Comparison of ENCODE assay signal across 26 cellular contexts in the genomic region with DNA sequence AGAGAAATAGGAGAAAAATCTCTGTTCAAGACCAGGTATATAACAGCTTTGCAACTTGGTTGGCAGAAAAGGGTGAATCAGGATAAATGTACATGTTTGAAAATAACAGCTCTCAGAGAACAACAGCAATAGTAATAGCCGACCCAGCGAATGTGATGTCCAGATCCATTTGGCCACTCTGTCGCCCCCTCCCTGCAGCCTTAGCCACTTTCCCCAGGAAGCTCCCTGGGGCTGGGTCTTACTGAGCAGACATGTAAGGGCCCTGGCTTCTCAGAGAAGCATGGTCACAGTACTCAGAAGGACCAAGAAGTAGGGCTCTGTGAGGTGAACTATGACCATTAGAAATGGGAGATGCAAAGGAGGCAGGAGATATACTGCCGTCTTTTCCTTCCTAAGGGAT.
"Had no signal": no experiment of that assay in that cellular context is flagged by ENCODE, and none has a peak within 500 bp of the region (broad histone marks: within the 10 kb centered on the region; RNA-seq: fewer than 3 reads in every experiment).

No MANE protein-coding gene starts in this region.

- H3K4me1 ChIP-seq: colonic mucosa, gastroesophageal sphincter, left lung, sigmoid colon, stomach, thyroid gland, upper lobe of right lung had no signal

- H3K27me3 ChIP-seq: colonic mucosa, ovary, sigmoid colon, thyroid gland, upper lobe of right lung had no signal

- H3K36me3 Mint-ChIP-seq: activated naive CD4-positive, alpha-beta T cell treated with anti-CD3 and anti-CD28 coated beads, Interleukin-2, amount 50 U/mL, for 72 hours; stimulated activated naive B cell treated with anti-CD40 and anti-IgM and Interleukin-4, amounts not matched to agents 10 μg/mL and 1 μg/mL and 100 μg/mL, for 72 hours had no signal

- H3K4me3 ChIP-seq: colonic mucosa, gastroesophageal sphincter, left lung, lung, mucosa of descending colon, ovary, sigmoid colon, smooth muscle cell, stomach, thyroid gland, upper lobe of right lung had no signal

- H3K36me3 ChIP-seq: colonic mucosa, gastroesophageal sphincter, left lung, neutrophil, ovary, sigmoid colon, stomach, thyroid gland, upper lobe of right lung had no signal

- H3K4me3 Mint-ChIP-seq: activated B cell treated with CpG ODN at 0.5 μM for 24 hours; activated CD8-positive, alpha-beta T cell treated with anti-CD3 and anti-CD28 coated beads for 36 hours; activated T-cell treated with anti-CD3 and anti-CD28 coated beads, Interleukin-2, amount 50 U/mL, for 4 hours; activated T-helper 17 cell treated with anti-CD3 and anti-CD28 coated beads, Interleukin-2, amount 50 U/mL, for 72 hours; nephron; stimulated activated naive B cell treated with anti-CD40 and anti-IgM and Interleukin-4, amounts not matched to agents 10 μg/mL and 1 μg/mL and 100 μg/mL, for 72 hours had no signal

- H3K4me1 Mint-ChIP-seq: activated B cell treated with CpG ODN at 0.5 μM for 24 hours; activated T-helper 17 cell treated with anti-CD3 and anti-CD28 coated beads, Interleukin-2, amount 50 U/mL, for 72 hours; stimulated activated naive B cell treated with anti-CD40 and anti-IgM and Interleukin-4, amounts not matched to agents 10 μg/mL and 1 μg/mL and 100 μg/mL, for 72 hours had no signal

- H3K9me3 Mint-ChIP-seq: activated B cell treated with CpG ODN at 0.5 μM for 24 hours; activated CD8-positive, alpha-beta T cell treated with anti-CD3 and anti-CD28 coated beads for 36 hours; activated T-cell treated with anti-CD3 and anti-CD28 coated beads, Interleukin-2, amount 50 U/mL, for 4 hours; activated T-helper 17 cell treated with anti-CD3 and anti-CD28 coated beads, Interleukin-2, amount 50 U/mL, for 72 hours; nephron; stimulated activated naive B cell treated with anti-CD40 and anti-IgM and Interleukin-4, amounts not matched to agents 10 μg/mL and 1 μg/mL and 100 μg/mL, for 72 hours had no signal

- H3K27ac Mint-ChIP-seq: activated B cell treated with CpG ODN at 0.5 μM for 24 hours; activated CD8-positive, alpha-beta T cell treated with anti-CD3 and anti-CD28 coated beads for 36 hours; activated naive CD4-positive, alpha-beta T cell treated with anti-CD3 and anti-CD28 coated beads, Interleukin-2, amount 50 U/mL, for 72 hours; activated T-helper 17 cell treated with anti-CD3 and anti-CD28 coated beads, Interleukin-2, amount 50 U/mL, for 72 hours; nephron; progenitor cell of endocrine pancreas; stimulated activated naive B cell treated with anti-CD40 and anti-IgM and Interleukin-4, amounts not matched to agents 10 μg/mL and 1 μg/mL and 100 μg/mL, for 72 hours had no signal

- DNase-seq: activated B cell treated with CpG ODN at 0.5 μM for 24 hours; activated CD4-positive, alpha-beta T cell treated with anti-CD3 and anti-CD28 coated beads, Interleukin-2, amount 50 U/mL, for 1 hour; activated CD8-positive, alpha-beta T cell treated with anti-CD3 and anti-CD28 coated beads for 36 hours; activated gamma-delta T cell treated with Interleukin-2 at 50 U/mL for 16 hours; activated T-cell treated with anti-CD3 and anti-CD28 coated beads, Interleukin-2, amount 50 U/mL, for 4 hours; colonic mucosa; effector CD8-positive, alpha-beta T cell; hypothalamus; left lung; mucosa of descending colon; ovary; sigmoid colon; stimulated activated CD4-positive, alpha-beta T cell treated with anti-CD3 and anti-CD28 coated beads, Interleukin-1b, Interleukin-23, amount 100 ng/mL, for 48 hours; stimulated activated naive B cell treated with anti-CD40 and anti-IgM and Interleukin-4, amounts not matched to agents 10 μg/mL and 1 μg/mL and 100 μg/mL, for 72 hours; stomach; T-helper 2 cell; thyroid gland; upper lobe of right lung had no signal

- H3K9me3 ChIP-seq: colonic mucosa, gastroesophageal sphincter, left lung, mucosa of descending colon, neutrophil, ovary, sigmoid colon, stomach, thyroid gland, upper lobe of right lung had no signal

- H3K4me2 ChIP-seq: smooth muscle cell had no signal

- ATAC-seq: activated CD8-positive, alpha-beta T cell treated with anti-CD3 and anti-CD28 coated beads for 36 hours; activated naive CD4-positive, alpha-beta T cell treated with anti-CD3 and anti-CD28 coated beads, Interleukin-2, amount 50 U/mL, for 72 hours; activated T-cell treated with anti-CD3 and anti-CD28 coated beads, Interleukin-2, amount 50 U/mL, for 4 hours; activated T-helper 17 cell treated with anti-CD3 and anti-CD28 coated beads, Interleukin-2, amount 50 U/mL, for 72 hours; gastroesophageal sphincter; left lung; mucosa of descending colon; stimulated activated naive B cell treated with anti-CD40 and anti-IgM and Interleukin-4, amounts not matched to agents 10 μg/mL and 1 μg/mL and 100 μg/mL, for 72 hours; upper lobe of right lung had no signal

- H3K27ac ChIP-seq: colonic mucosa, gastroesophageal sphincter, left lung, neutrophil, ovary, sigmoid colon, stomach, thyroid gland, upper lobe of right lung had no signal
